ENCODE assay signal across 1 cellular context in genomic region chr1:202283991-202284390, GRCh38.
TF ChIP-seq lines count a peak whose summit lies in the region.

No MANE protein-coding gene starts in this region.

TF ChIP-seq in SK-N-SH, 30 proteins besides CTCF, POLR2A, EP300 and RAD21 (continued from another document):
- TF ChIP-seq PBX3 (IDR thresholded peaks at IDR 0.05): peak; percentile 59
- no peak for TF ChIP-seq NRF1 (IDR thresholded peaks at IDR 0.05; ENCODE audit: low read depth, low read length)
- TF ChIP-seq, protein P1, sequence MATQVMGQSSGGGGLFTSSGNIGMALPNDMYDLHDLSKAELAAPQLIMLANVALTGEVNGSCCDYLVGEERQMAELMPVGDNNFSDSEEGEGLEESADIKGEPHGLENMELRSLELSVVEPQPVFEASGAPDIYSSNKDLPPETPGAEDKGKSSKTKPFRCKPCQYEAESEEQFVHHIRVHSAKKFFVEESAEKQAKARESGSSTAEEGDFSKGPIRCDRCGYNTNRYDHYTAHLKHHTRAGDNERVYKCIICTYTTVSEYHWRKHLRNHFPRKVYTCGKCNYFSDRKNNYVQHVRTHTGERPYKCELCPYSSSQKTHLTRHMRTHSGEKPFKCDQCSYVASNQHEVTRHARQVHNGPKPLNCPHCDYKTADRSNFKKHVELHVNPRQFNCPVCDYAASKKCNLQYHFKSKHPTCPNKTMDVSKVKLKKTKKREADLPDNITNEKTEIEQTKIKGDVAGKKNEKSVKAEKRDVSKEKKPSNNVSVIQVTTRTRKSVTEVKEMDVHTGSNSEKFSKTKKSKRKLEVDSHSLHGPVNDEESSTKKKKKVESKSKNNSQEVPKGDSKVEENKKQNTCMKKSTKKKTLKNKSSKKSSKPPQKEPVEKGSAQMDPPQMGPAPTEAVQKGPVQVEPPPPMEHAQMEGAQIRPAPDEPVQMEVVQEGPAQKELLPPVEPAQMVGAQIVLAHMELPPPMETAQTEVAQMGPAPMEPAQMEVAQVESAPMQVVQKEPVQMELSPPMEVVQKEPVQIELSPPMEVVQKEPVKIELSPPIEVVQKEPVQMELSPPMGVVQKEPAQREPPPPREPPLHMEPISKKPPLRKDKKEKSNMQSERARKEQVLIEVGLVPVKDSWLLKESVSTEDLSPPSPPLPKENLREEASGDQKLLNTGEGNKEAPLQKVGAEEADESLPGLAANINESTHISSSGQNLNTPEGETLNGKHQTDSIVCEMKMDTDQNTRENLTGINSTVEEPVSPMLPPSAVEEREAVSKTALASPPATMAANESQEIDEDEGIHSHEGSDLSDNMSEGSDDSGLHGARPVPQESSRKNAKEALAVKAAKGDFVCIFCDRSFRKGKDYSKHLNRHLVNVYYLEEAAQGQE (IDR thresholded peaks at IDR 0.05; ENCODE audit: low read depth, low read length): peak; percentile 57; the same call in 1 of the 2 replicates
- TF ChIP-seq POLR2AphosphoS5 (IDR thresholded peaks at IDR 0.05; ENCODE audit: low read depth, low read length): peak; percentile 28; the same call in 1 of the 2 replicates
